Comparison of ENCODE assay signal across 13 cellular contexts in the genomic region with DNA sequence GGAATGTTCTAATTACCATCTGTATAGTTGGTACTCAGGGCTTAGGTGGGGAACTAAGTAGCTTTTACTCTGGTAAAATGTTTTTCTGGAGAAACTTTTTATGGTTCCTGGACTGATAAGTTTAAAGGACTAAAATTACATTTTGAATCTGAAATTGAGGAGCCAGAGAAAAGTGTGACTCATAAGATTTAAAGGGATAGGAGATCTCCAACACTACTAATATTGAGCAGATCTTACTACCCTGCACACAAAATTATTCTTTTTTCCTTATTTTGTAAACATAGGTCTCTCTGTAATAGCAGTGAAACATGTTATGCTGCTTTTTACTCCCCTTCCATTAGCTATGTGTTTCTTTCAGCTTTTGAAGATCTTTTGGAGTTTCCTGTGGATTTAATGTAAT. TPM values are rescaled to one million over a fixed set of nuclear protein-coding genes. Genes with fewer than 3 reads are reported as not detected.
DNase-seq lines count a peak whose midpoint lies in the region; ATAC-seq and TF ChIP-seq lines count a peak whose summit lies in the region.
"Had no signal": no experiment of that assay in that cellular context is flagged by ENCODE, and none has a peak within 500 bp of the region (broad histone marks: within the 10 kb centered on the region; RNA-seq: fewer than 3 reads in every experiment).

No MANE protein-coding gene starts in this region.

- no peak for ATAC-seq in natural killer cell
- no peak for ATAC-seq in natural killer cell treated with Interleukin-12 subunit alpha and Interleukin-12 subunit beta and Interleukin-15 and Interleukin-18, amount 100 ng/mL, for 72 hours
- ATAC-seq in WTC11: no peak
- no peak for ATAC-seq in GM21381 (IDR thresholded peaks at IDR 0.05; ENCODE audit: unreplicated experiment)

- H3K27ac ChIP-seq in iPS-20b (ENCODE audit: low read length) (no peak overlapping the region), thyroid gland (no peak overlapping the region)
- H3K27ac ChIP-seq: coronary artery, testis, VCaP had no signal

- POLR2A ChIA-PET in WTC11 (lab: Charles Lee): no interaction called here

- TF ChIP-seq CTCF in natural killer cell (IDR thresholded peaks at IDR 0.05): no peak
- TF ChIP-seq CTCF in WTC11 (IDR thresholded peaks at IDR 0.05): no peak
- TF ChIP-seq CTCF in thyroid gland (IDR thresholded peaks at IDR 0.05): no peak

- DNase-seq in natural killer cell (no peak), WTC11 (ENCODE audit: low spot score) (no peak), occipital lobe (lab: John Stamatoyannopoulos, UW) (no peak), thyroid gland (no peak)
- DNase-seq in natural killer cell treated with Interleukin-12 subunit alpha and Interleukin-12 subunit beta and Interleukin-15 and Interleukin-18, amount 100 ng/mL, for 72 hours (ENCODE audit: low spot score): no peak
- no peak for DNase-seq in activated naive CD4-positive, alpha-beta T cell (lab: John Stamatoyannopoulos, UW)
- DNase-seq: NCI-H1092, NCI-H2171 treated with DMSO at 0.1 percent for 48 hours, testis had no signal

- H3K4me3 ChIP-seq in iPS-20b (ENCODE audit: low read length) (peak overlapping the region; percentile 44; the same call in 1 of the 2 replicates), thyroid gland (replicated peaks in 1 of 3) (no peak overlapping the region)
- H3K4me3 ChIP-seq: coronary artery, testis had no signal

- H3K36me3 ChIP-seq in iPS-20b (ENCODE audit: insufficient read depth, low read depth, low read length): peaks cover 70% of the 10 kb centered on the region
- peaks cover 2 to 6% of the 10 kb centered on the region in 2 donors for H3K36me3 ChIP-seq in thyroid gland

- CTCF ChIA-PET in WTC11 (lab: Charles Lee): no interaction called here

- peaks cover 0 to 3% of the 10 kb centered on the region in 2 donors for H3K9me3 Mint-ChIP-seq in natural killer cell
- no peaks in the 10 kb centered on the region for H3K9me3 Mint-ChIP-seq in natural killer cell treated with Interleukin-12 subunit alpha and Interleukin-12 subunit beta and Interleukin-15 and Interleukin-18, amount 100 ng/mL, for 72 hours
- no peaks in the 10 kb centered on the region for H3K9me3 Mint-ChIP-seq in WTC11

- H3K36me3 Mint-ChIP-seq in natural killer cell (peaks cover 13% of the 10 kb centered on the region), WTC11 (peaks cover 35% of the 10 kb centered on the region)
- peaks cover 27% of the 10 kb centered on the region for H3K36me3 Mint-ChIP-seq in natural killer cell treated with Interleukin-12 subunit alpha and Interleukin-12 subunit beta and Interleukin-15 and Interleukin-18, amount 100 ng/mL, for 72 hours

- no peaks in the 10 kb centered on the region for H3K27me3 Mint-ChIP-seq in natural killer cell (ENCODE audit: low read depth in 2 of 2)
- H3K27me3 Mint-ChIP-seq in natural killer cell treated with Interleukin-12 subunit alpha and Interleukin-12 subunit beta and Interleukin-15 and Interleukin-18, amount 100 ng/mL, for 72 hours: no peaks in the 10 kb centered on the region
- H3K27me3 Mint-ChIP-seq in WTC11 (ENCODE audit: low read depth): no peaks in the 10 kb centered on the region

- H3K27me3 ChIP-seq in iPS-20b (ENCODE audit: insufficient read depth, low read length) (no peaks in the 10 kb centered on the region), thyroid gland (no peaks in the 10 kb centered on the region)
- H3K27me3 ChIP-seq: testis had no signal

- intact Hi-C loops in natural killer cell (cut with micrococcal nuclease) (no loop called here), thyroid gland (cut with DNase I) (no loop called here)

- H3K27ac Mint-ChIP-seq in natural killer cell: peak overlapping the region; percentile 3 to 10
- no peak overlapping the region for H3K27ac Mint-ChIP-seq in natural killer cell treated with Interleukin-12 subunit alpha and Interleukin-12 subunit beta and Interleukin-15 and Interleukin-18, amount 100 ng/mL, for 72 hours
- peak overlapping the region; percentile 71 for H3K27ac Mint-ChIP-seq in WTC11

- H3K4me3 Mint-ChIP-seq in natural killer cell (no peak overlapping the region), WTC11 (peak overlapping the region; percentile 19)
- H3K4me3 Mint-ChIP-seq in natural killer cell treated with Interleukin-12 subunit alpha and Interleukin-12 subunit beta and Interleukin-15 and Interleukin-18, amount 100 ng/mL, for 72 hours: no peak overlapping the region

- TF ChIP-seq POLR2A in thyroid gland (IDR thresholded peaks at IDR 0.05): no peak

- H3K4me1 ChIP-seq in iPS-20b (ENCODE audit: insufficient read depth, low read length) (peaks cover 24% of the 10 kb centered on the region), thyroid gland (peaks cover 0 to 7% of the 10 kb centered on the region in 2 donors)
- H3K4me1 ChIP-seq: testis had no signal

- peak overlapping the region; percentile 35; the same call in 1 of the 2 replicates for H3K9ac ChIP-seq in iPS-20b (ENCODE audit: low read depth, low read length)

- H3K4me1 Mint-ChIP-seq in natural killer cell (peaks cover 34 to 36% of the 10 kb centered on the region in 2 donors), WTC11 (peaks cover 36% of the 10 kb centered on the region)
- H3K4me1 Mint-ChIP-seq in natural killer cell treated with Interleukin-12 subunit alpha and Interleukin-12 subunit beta and Interleukin-15 and Interleukin-18, amount 100 ng/mL, for 72 hours (ENCODE audit: low read depth in 2 of 2): peaks cover 10 to 23% of the 10 kb centered on the region in 2 donors

- H3K9me3 ChIP-seq in iPS-20b (ENCODE audit: insufficient read depth, low read depth, low read length) (no peaks in the 10 kb centered on the region; the same call in 1 of the 2 replicates), thyroid gland (no peaks in the 10 kb centered on the region)
- H3K9me3 ChIP-seq: testis had no signal

TF ChIP-seq in WTC11, 78 proteins besides CTCF, POLR2A, EP300 and RAD21:
- TF ChIP-seq AR (CRISPR knock-in tag; IDR thresholded peaks at IDR 0.05) (no peak), ZNF138 (CRISPR knock-in tag; conservative IDR thresholded peaks at IDR 0.05) (no peak), FOXP4 (CRISPR knock-in tag; IDR thresholded peaks at IDR 0.05) (no peak), SMAD3 (CRISPR knock-in tag; IDR thresholded peaks at IDR 0.05; ENCODE audit: borderline replicate concordance) (no peak)

RNA-seq across cellular contexts. Expression of gene MTF2, which starts 32.5 kb away (rescaled TPM):
- total RNA-seq in natural killer cell (10 to 100 TPM; 46.1 to 65.7 (median 47.8) TPM), WTC11 (2021) (111 to 120 TPM (median 113 TPM) in 3 replicates), occipital lobe (94.7 TPM), thyroid gland (10 to 100 TPM; 29.2 to 59.8 (median 35.0) TPM)
- 10 to 100 TPM; 45.1 to 63.6 TPM for total RNA-seq in natural killer cell treated with Interleukin-12 subunit alpha and Interleukin-12 subunit beta and Interleukin-15 and Interleukin-18, amount 100 ng/mL, for 72 hours

Comparison
In these comparisons a context has a peak if more than half of its experiments do, and no peak if none do; other contexts are left out.
1. H3K27ac Mint-ChIP-seq: peak in natural killer cell (2 of 2) and WTC11 (single experiment); none in natural killer cell treated with Interleukin-12 subunit alpha and Interleukin-12 subunit beta and Interleukin-15 and Interleukin-18, amount 100 ng/mL, for 72 hours (0 of 2).